In genomic region chr6:111113731-111114438, GRCh38 we compare ENCODE assay signal across 9 cellular contexts. TPM values are rescaled to one million over a fixed set of nuclear protein-coding genes. Genes with fewer than 3 reads are reported as not detected.
DNase-seq lines count a peak whose midpoint lies in the region; ATAC-seq and TF ChIP-seq lines count a peak whose summit lies in the region.
"Had no signal": no experiment of that assay in that cellular context is flagged by ENCODE, and none has a peak within 500 bp of the region (broad histone marks: within the 10 kb centered on the region; RNA-seq: fewer than 3 reads in every experiment).

No MANE protein-coding gene starts in this region.

- TF ChIP-seq CTCF in osteocyte (IDR thresholded peaks at IDR 0.05) (no peak), esophagus muscularis mucosa (IDR thresholded peaks at IDR 0.05) (no peak)

- peak; percentile 77 for ATAC-seq in GM19351 (IDR thresholded peaks at IDR 0.05; ENCODE audit: unreplicated experiment)

- no peak for DNase-seq in osteocyte (ENCODE audit: extremely low spot score, unreplicated experiment)
- no peak for DNase-seq in esophagus muscularis mucosa (ENCODE audit: extremely low spot score)
- DNase-seq in DMS79 (lab: John Stamatoyannopoulos, UW) = no peak
- DNase-seq in AG08396 (ENCODE audit: low spot score) = no peak

- no peak overlapping the region for H3K4me3 Mint-ChIP-seq in T-helper 1 cell treated with Interleukin-12 subunit alpha and Interleukin-12 subunit beta and Interleukin-4 antibody, amounts not matched to agents 30 μg/mL and 1 μg/mL, for 36 hours
- no peak overlapping the region for H3K4me3 Mint-ChIP-seq in osteocyte (ENCODE audit: unreplicated experiment)

- H3K36me3 Mint-ChIP-seq in T-helper 1 cell treated with Interleukin-12 subunit alpha and Interleukin-12 subunit beta and Interleukin-4 antibody, amounts not matched to agents 30 μg/mL and 1 μg/mL, for 36 hours (ENCODE audit: low read depth) = no peaks in the 10 kb centered on the region
- no peaks in the 10 kb centered on the region for H3K36me3 Mint-ChIP-seq in osteocyte (ENCODE audit: unreplicated experiment)

- no peaks in the 10 kb centered on the region for H3K27me3 ChIP-seq in endocrine pancreas (ENCODE audit: control insufficient read depth, insufficient read depth, low read length)
- H3K27me3 ChIP-seq in neuron (ENCODE audit: insufficient read depth, low read length) = no peaks in the 10 kb centered on the region
- H3K27me3 ChIP-seq in esophagus muscularis mucosa = no peaks in the 10 kb centered on the region

- H3K4me1 Mint-ChIP-seq in T-helper 1 cell treated with Interleukin-12 subunit alpha and Interleukin-12 subunit beta and Interleukin-4 antibody, amounts not matched to agents 30 μg/mL and 1 μg/mL, for 36 hours (ENCODE audit: low read depth) = peaks cover 8% of the 10 kb centered on the region
- H3K4me1 Mint-ChIP-seq in osteocyte (ENCODE audit: unreplicated experiment) = no peaks in the 10 kb centered on the region

- H3K9me3 Mint-ChIP-seq in T-helper 1 cell treated with Interleukin-12 subunit alpha and Interleukin-12 subunit beta and Interleukin-4 antibody, amounts not matched to agents 30 μg/mL and 1 μg/mL, for 36 hours = no peaks in the 10 kb centered on the region
- H3K9me3 Mint-ChIP-seq in osteocyte (ENCODE audit: unreplicated experiment) = no peaks in the 10 kb centered on the region

- H3K4me3 ChIP-seq in endocrine pancreas (ENCODE audit: control insufficient read depth, insufficient read depth, low read length) (peak overlapping the region; percentile 61), neuron (ENCODE audit: low read length) (no peak overlapping the region), esophagus muscularis mucosa (no peak overlapping the region)

- no peaks in the 10 kb centered on the region for H3K36me3 ChIP-seq in endocrine pancreas (ENCODE audit: control insufficient read depth, insufficient read depth, low read length)
- no peaks in the 10 kb centered on the region for H3K36me3 ChIP-seq in neuron (ENCODE audit: insufficient read depth, low read length)
- H3K36me3 ChIP-seq in esophagus muscularis mucosa = no peaks in the 10 kb centered on the region

- peak overlapping the region; percentile 27 for H2AFZ ChIP-seq in neuron (ENCODE audit: low read depth, low read length)

- H3K9me3 ChIP-seq in endocrine pancreas (ENCODE audit: control insufficient read depth, low read length) (no peaks in the 10 kb centered on the region), neuron (ENCODE audit: low read length) (no peaks in the 10 kb centered on the region), esophagus muscularis mucosa (no peaks in the 10 kb centered on the region)

- TF ChIP-seq POLR2A in esophagus muscularis mucosa (IDR thresholded peaks at IDR 0.05; ENCODE audit: low read depth) = no peak

- H3K27ac Mint-ChIP-seq in T-helper 1 cell treated with Interleukin-12 subunit alpha and Interleukin-12 subunit beta and Interleukin-4 antibody, amounts not matched to agents 30 μg/mL and 1 μg/mL, for 36 hours = peak overlapping the region; percentile 8
- H3K27ac Mint-ChIP-seq in osteocyte (ENCODE audit: unreplicated experiment) = no peak overlapping the region

- TF ChIP-seq EP300 in esophagus muscularis mucosa (IDR thresholded peaks at IDR 0.05) = no peak

- peaks cover 10% of the 10 kb centered on the region for H3K4me1 ChIP-seq in endocrine pancreas (ENCODE audit: control insufficient read depth, insufficient read depth, low read length)
- peaks cover 10% of the 10 kb centered on the region for H3K4me1 ChIP-seq in neuron (ENCODE audit: insufficient read depth, low read length)
- H3K4me1 ChIP-seq in esophagus muscularis mucosa = peaks cover 0 to 4% (median 0%) of the 10 kb centered on the region in 4 donors

- WGBS in esophagus muscularis mucosa = 21% methylated on average over 6 of the region's 6 CpGs

- peak overlapping the region; percentile 61 for H3K9ac ChIP-seq in endocrine pancreas (ENCODE audit: control insufficient read depth, insufficient read depth, low read length)

- H3K27me3 Mint-ChIP-seq in T-helper 1 cell treated with Interleukin-12 subunit alpha and Interleukin-12 subunit beta and Interleukin-4 antibody, amounts not matched to agents 30 μg/mL and 1 μg/mL, for 36 hours (ENCODE audit: low read depth) = no peaks in the 10 kb centered on the region
- peaks cover 32% of the 10 kb centered on the region for H3K27me3 Mint-ChIP-seq in osteocyte (ENCODE audit: unreplicated experiment)

- H3K27ac ChIP-seq in esophagus muscularis mucosa (replicated peaks in 1 of 4) = peak overlapping the region in 1 of 4 donors; percentile 5
- H3K27ac ChIP-seq: epithelial cell of prostate had no signal

- intact Hi-C loops in esophagus muscularis mucosa (cut with DNase I) = no loop called here

RNA-seq across cellular contexts. Expression of gene SLC16A10, which starts 26.6 kb away (rescaled TPM):
- total RNA-seq in osteocyte = not detected in 2 replicates
- total RNA-seq in esophagus muscularis mucosa = 1 to 10 TPM in 1 of 4 donors, under 1 TPM in 3; 0.45 to 5.3 (median 0.70) TPM
